ENCODE assay signal across 13 cellular contexts in genomic region chr2:158725496-158725895, GRCh38.
DNase-seq lines count a peak whose midpoint lies in the region; ATAC-seq and TF ChIP-seq lines count a peak whose summit lies in the region.
"Had no signal": no experiment of that assay in that cellular context is flagged by ENCODE, and none has a peak within 500 bp of the region (broad histone marks: within the 10 kb centered on the region; RNA-seq: fewer than 3 reads in every experiment).

No MANE protein-coding gene starts in this region.

- H3K36me3 Mint-ChIP-seq in activated naive CD4-positive, alpha-beta T cell treated with anti-CD3 and anti-CD28 coated beads, Interleukin-2, amount 10 ng/mL, durations not matched to agents 7 days and 5 days, result no peaks in the 10 kb centered on the region

- DNase-seq in NCI-H1092 treated with DMSO at 0.1 percent for 48 hours (lab: John Stamatoyannopoulos, UW), result peak; percentile 49
- peak; percentile 93 for DNase-seq in NCI-H69 (lab: John Stamatoyannopoulos, UW)
- DNase-seq in heart right ventricle, result no peak
- no peak for DNase-seq in activated naive CD4-positive, alpha-beta T cell treated with anti-CD3 and anti-CD28 coated beads, Interleukin-2, amount 10 ng/mL, durations not matched to agents 7 days and 5 days
- DNase-seq in GM10248 (ENCODE audit: extremely low spot score), result no peak
- DNase-seq: activated B cell treated with CpG ODN at 0.5 μM for 24 hours, lower lobe of right lung, NCI-H446 treated with DMSO at 0.1 percent for 48 hours had no signal

- H3K9me3 ChIP-seq in heart right ventricle, result no peaks in the 10 kb centered on the region
- H3K9me3 ChIP-seq: gastroesophageal sphincter, lower lobe of right lung had no signal

- peaks cover 13% of the 10 kb centered on the region for H3K27me3 Mint-ChIP-seq in activated naive CD4-positive, alpha-beta T cell treated with anti-CD3 and anti-CD28 coated beads, Interleukin-2, amount 10 ng/mL, durations not matched to agents 7 days and 5 days
- H3K27me3 Mint-ChIP-seq: activated B cell treated with CpG ODN at 0.5 μM for 24 hours had no signal

- intact Hi-C loops in heart right ventricle (cut with DNase I), result loop anchor here in 2 of 10 donors (10.0 kb wide), 2 partner anchors 61 to 271 kb away; partner anchors contain the start of genes CCDC148 (in 1 of the 2) and PKP4 (in 1 of the 2)

- H3K27ac Mint-ChIP-seq in activated naive CD4-positive, alpha-beta T cell treated with anti-CD3 and anti-CD28 coated beads, Interleukin-2, amount 10 ng/mL, durations not matched to agents 7 days and 5 days, result no peak overlapping the region
- H3K27ac Mint-ChIP-seq: activated B cell treated with CpG ODN at 0.5 μM for 24 hours had no signal

- H3K4me1 ChIP-seq in heart right ventricle, result peaks cover 0 to 44% (median 14%) of the 10 kb centered on the region in 9 donors
- H3K4me1 ChIP-seq: gastroesophageal sphincter had no signal

- ATAC-seq in heart right ventricle (peak in 6 of 8 donors; percentile 9 to 72 (median 47)), GM19023 (IDR thresholded peaks at IDR 0.05; ENCODE audit: unreplicated experiment) (no peak), HG02571 (IDR thresholded peaks at IDR 0.05; ENCODE audit: unreplicated experiment) (no peak)
- ATAC-seq: gastroesophageal sphincter had no signal

- no peaks in the 10 kb centered on the region for H3K9me3 Mint-ChIP-seq in activated naive CD4-positive, alpha-beta T cell treated with anti-CD3 and anti-CD28 coated beads, Interleukin-2, amount 10 ng/mL, durations not matched to agents 7 days and 5 days
- H3K9me3 Mint-ChIP-seq: activated B cell treated with CpG ODN at 0.5 μM for 24 hours had no signal

- H3K4me1 Mint-ChIP-seq in activated naive CD4-positive, alpha-beta T cell treated with anti-CD3 and anti-CD28 coated beads, Interleukin-2, amount 10 ng/mL, durations not matched to agents 7 days and 5 days, result no peaks in the 10 kb centered on the region
- H3K4me1 Mint-ChIP-seq: activated B cell treated with CpG ODN at 0.5 μM for 24 hours had no signal

- WGBS in heart right ventricle, 2 donors, result 60 to 73% methylated on average over 7 of the region's 7 CpGs

- H3K27ac ChIP-seq in 22Rv1 (peak overlapping the region; percentile 78), heart right ventricle (peak overlapping the region in 1 of 10 donors; percentile 26)
- H3K27ac ChIP-seq: gastroesophageal sphincter, SK-N-MC had no signal

- no peak overlapping the region for H3K4me3 ChIP-seq in heart right ventricle
- H3K4me3 ChIP-seq: gastroesophageal sphincter, lower lobe of right lung, SK-N-MC had no signal

- TF ChIP-seq CTCF in 22Rv1 (IDR thresholded peaks at IDR 0.05) (no peak), heart right ventricle (IDR thresholded peaks at IDR 0.05) (no peak), GM10248 (IDR thresholded peaks at IDR 0.05; ENCODE audit: control extremely low read depth, extremely low read depth, low read depth, missing control alignments) (no peak)

- CTCF ChIA-PET in activated naive CD4-positive, alpha-beta T cell treated with anti-CD3 and anti-CD28 coated beads, Interleukin-2, amount 10 ng/mL, durations not matched to agents 7 days and 5 days (lab: Charles Lee), result interaction anchor here (1.2 kb wide), 1 partner anchor 20 kb away, joined by 3 read pairs; no protein-coding TSS in a partner anchor
- CTCF ChIA-PET in GM10248 (lab: Yijun Ruan, JAX), result interaction anchor here (1.3 to 1.5 kb wide), 2 partner anchors 9 to 701 kb away, joined by 3 to 4 read pairs; no protein-coding TSS in a partner anchor

- POLR2A ChIA-PET in GM10248 (lab: Yijun Ruan, JAX), result no interaction called here

- no peaks in the 10 kb centered on the region for H3K27me3 ChIP-seq in heart right ventricle

- no peak overlapping the region for H3K4me3 Mint-ChIP-seq in activated naive CD4-positive, alpha-beta T cell treated with anti-CD3 and anti-CD28 coated beads, Interleukin-2, amount 10 ng/mL, durations not matched to agents 7 days and 5 days
- H3K4me3 Mint-ChIP-seq: activated B cell treated with CpG ODN at 0.5 μM for 24 hours had no signal

- H3K36me3 ChIP-seq in heart right ventricle, result no peaks in the 10 kb centered on the region
- H3K36me3 ChIP-seq: gastroesophageal sphincter, lower lobe of right lung had no signal

Comparison
In these comparisons a context has a peak if more than half of its experiments do, and no peak if none do; other contexts are left out.
1. DNase-seq: peak in NCI-H1092 treated with DMSO at 0.1 percent for 48 hours (single experiment) and NCI-H69 (single experiment); none in heart right ventricle (0 of 2), activated naive CD4-positive, alpha-beta T cell treated with anti-CD3 and anti-CD28 coated beads, Interleukin-2, amount 10 ng/mL, durations not matched to agents 7 days and 5 days (single experiment) and GM10248 (single experiment).
2. ATAC-seq: peak in heart right ventricle (6 of 8); none in GM19023 (single experiment) and HG02571 (single experiment).